8 cellular contexts compared by ENCODE assay signal in genomic region chr5:173707392-173707791, GRCh38.
DNase-seq lines count a peak whose midpoint lies in the region; ATAC-seq and TF ChIP-seq lines count a peak whose summit lies in the region.

No MANE protein-coding gene starts in this region.

- no peaks in the 10 kb centered on the region for H3K9me3 ChIP-seq in RWPE2 (ENCODE audit: severe bottlenecking)
- no peaks in the 10 kb centered on the region for H3K9me3 ChIP-seq in CD4-positive, alpha-beta T cell (ENCODE audit: control insufficient read depth, low read length)

- peaks cover 3% of the 10 kb centered on the region; the same call in 1 of the 2 replicates for H3K27me3 Mint-ChIP-seq in HFFc6 (ENCODE audit: insufficient read depth)
- no peaks in the 10 kb centered on the region for H3K27me3 Mint-ChIP-seq in CD4-positive, alpha-beta T cell

- POLR2A ChIA-PET in GM10248 (lab: Yijun Ruan, JAX) = interaction anchor here (0.5 to 1.1 kb wide), 2 partner anchors 15 to 180 kb away, joined by 3 to 4 read pairs; no protein-coding TSS in a partner anchor
- POLR2A ChIA-PET in CD4-positive, alpha-beta T cell (lab: Charles Lee) = no interaction called here

- no peaks in the 10 kb centered on the region for H3K27me3 ChIP-seq in RWPE2 (ENCODE audit: insufficient read depth, poor library complexity, severe bottlenecking)
- no peaks in the 10 kb centered on the region for H3K27me3 ChIP-seq in CD4-positive, alpha-beta T cell (ENCODE audit: control insufficient read depth, insufficient read depth, low read length)

- H3K4me3 Mint-ChIP-seq in HFFc6 = no peak overlapping the region
- no peak overlapping the region for H3K4me3 Mint-ChIP-seq in CD4-positive, alpha-beta T cell

- CTCF ChIA-PET in GM10248 (lab: Yijun Ruan, JAX) = interaction anchor here (1.2 to 2.3 kb wide), 2 partner anchors 27 to 78 kb away, joined by 4 to 7 read pairs; no protein-coding TSS in a partner anchor
- CTCF ChIA-PET in CD4-positive, alpha-beta T cell (lab: Charles Lee) = no interaction called here

- no peak overlapping the region for H3K4me3 ChIP-seq in RWPE2 (ENCODE audit: severe bottlenecking)

- H3K36me3 Mint-ChIP-seq in HFFc6 (ENCODE audit: low read depth) = no peaks in the 10 kb centered on the region
- no peaks in the 10 kb centered on the region for H3K36me3 Mint-ChIP-seq in CD4-positive, alpha-beta T cell (ENCODE audit: low read depth)

- H3K4me1 ChIP-seq in RWPE2 (ENCODE audit: insufficient read depth, poor library complexity, severe bottlenecking) = peaks cover 10% of the 10 kb centered on the region

- TF ChIP-seq CTCF in HFFc6 (IDR thresholded peaks at IDR 0.05) = no peak
- TF ChIP-seq CTCF in RWPE2 (IDR thresholded peaks at IDR 0.05; ENCODE audit: poor library complexity, severe bottlenecking) = no peak
- TF ChIP-seq CTCF in GM10248 (IDR thresholded peaks at IDR 0.05; ENCODE audit: control extremely low read depth, extremely low read depth, low read depth, missing control alignments) = no peak
- TF ChIP-seq CTCF in CD4-positive, alpha-beta T cell (IDR thresholded peaks at IDR 0.05) = no peak

- peak; percentile 64 for DNase-seq in EL
- DNase-seq in HFFc6 = peak; percentile 86
- DNase-seq in RWPE2 (ENCODE audit: low spot score) = no peak
- peak; percentile 22 for DNase-seq in iris pigment epithelial cell (ENCODE audit: low read depth)
- DNase-seq in T-helper 2 cell = no peak
- DNase-seq in effector CD4-positive, alpha-beta T cell = no peak
- DNase-seq in GM10248 (ENCODE audit: extremely low spot score) = no peak
- DNase-seq in CD4-positive, alpha-beta T cell = no peak

- no peaks in the 10 kb centered on the region for H3K36me3 ChIP-seq in RWPE2 (ENCODE audit: low read depth)

- ATAC-seq in RWPE2 (ENCODE audit: low read depth) = peak; percentile 93
- no peak for ATAC-seq in CD4-positive, alpha-beta T cell (ENCODE audit: poor library complexity)

- H3K9me3 Mint-ChIP-seq in HFFc6 = no peaks in the 10 kb centered on the region
- no peaks in the 10 kb centered on the region for H3K9me3 Mint-ChIP-seq in CD4-positive, alpha-beta T cell

- intact Hi-C loops in CD4-positive, alpha-beta T cell (cut with DNase I, micrococcal nuclease) = no loop called here

- no peak overlapping the region for H3K27ac ChIP-seq in RWPE2 (ENCODE audit: poor library complexity, severe bottlenecking)
- no peak overlapping the region for H3K27ac ChIP-seq in CD4-positive, alpha-beta T cell (ENCODE audit: low read depth, low read length)

- H3K27ac Mint-ChIP-seq in HFFc6 = peak overlapping the region; percentile 62
- H3K27ac Mint-ChIP-seq in CD4-positive, alpha-beta T cell = no peak overlapping the region

- peaks cover 20% of the 10 kb centered on the region for H3K4me1 Mint-ChIP-seq in HFFc6 (ENCODE audit: low read depth)
- no peaks in the 10 kb centered on the region for H3K4me1 Mint-ChIP-seq in CD4-positive, alpha-beta T cell (ENCODE audit: low read depth)

Comparison
In these comparisons a context has a peak if more than half of its experiments do, and no peak if none do; other contexts are left out.
1. DNase-seq: peak in EL (single experiment), HFFc6 (single experiment) and iris pigment epithelial cell (single experiment); none in RWPE2 (single experiment), T-helper 2 cell (0 of 5), effector CD4-positive, alpha-beta T cell (single experiment), GM10248 (single experiment) and CD4-positive, alpha-beta T cell (0 of 10).